23 cellular contexts compared by ENCODE assay signal in genomic region chr5:56449071-56449470, GRCh38.
DNase-seq lines count a peak whose midpoint lies in the region; ATAC-seq and TF ChIP-seq lines count a peak whose summit lies in the region.
"Had no signal": no experiment of that assay in that cellular context is flagged by ENCODE, and none has a peak within 500 bp of the region (broad histone marks: within the 10 kb centered on the region; RNA-seq: fewer than 3 reads in every experiment).

No MANE protein-coding gene starts in this region.

- intact Hi-C loops in Caco-2 (cut with micrococcal nuclease; ENCODE audit: unreplicated experiment) = no loop called here

- H3K27me3 Mint-ChIP-seq in Caco-2 (ENCODE audit: insufficient read depth, unreplicated experiment) = no peaks in the 10 kb centered on the region
- peaks cover 4% of the 10 kb centered on the region for H3K27me3 Mint-ChIP-seq in nephron progenitor cell (ENCODE audit: low read depth, poor library complexity)
- H3K27me3 Mint-ChIP-seq: CD8-positive, alpha-beta memory T cell had no signal

- H3K4me3 Mint-ChIP-seq in Caco-2 (ENCODE audit: unreplicated experiment) (no peak overlapping the region), nephron progenitor cell (no peak overlapping the region)
- H3K4me3 Mint-ChIP-seq: CD14-positive monocyte; CD8-positive, alpha-beta memory T cell had no signal

- H3K27ac ChIP-seq in gastroesophageal sphincter = no peak overlapping the region
- H3K27ac ChIP-seq: A549, GM23248, SK-N-MC had no signal

- H3K4me3 ChIP-seq in Caco-2 (ENCODE audit: low read depth, low read length) (no peak overlapping the region), adipocyte (ENCODE audit: low read length) (no peak overlapping the region), gastroesophageal sphincter (no peak overlapping the region)
- H3K4me3 ChIP-seq: A549, GM23248, SK-N-MC had no signal

- no peak for TF ChIP-seq POLR2A in gastroesophageal sphincter (IDR thresholded peaks at IDR 0.05)

- H3K36me3 Mint-ChIP-seq in Caco-2 (ENCODE audit: insufficient read depth, unreplicated experiment) (peaks cover 6% of the 10 kb centered on the region), nephron progenitor cell (ENCODE audit: low read depth) (no peaks in the 10 kb centered on the region)
- H3K36me3 Mint-ChIP-seq: CD14-positive monocyte; CD8-positive, alpha-beta memory T cell had no signal

- no peak for TF ChIP-seq EP300 in gastroesophageal sphincter (IDR thresholded peaks at IDR 0.05)

- H3K27me3 ChIP-seq in Caco-2 (replicated peaks; ENCODE audit: control insufficient read depth, insufficient read depth, low read length) (no peaks in the 10 kb centered on the region), adipocyte (replicated peaks; ENCODE audit: control insufficient read depth, insufficient read depth, low read length) (no peaks in the 10 kb centered on the region), gastroesophageal sphincter (no peaks in the 10 kb centered on the region)
- H3K27me3 ChIP-seq: BE2C had no signal

- 80 to 90% methylated on average over 2 to 5 of the region's 5 CpGs for WGBS in gastroesophageal sphincter (ENCODE audit: low coverage in 1 of 2), 2 donors

- POLR2A ChIA-PET in Caco-2 (lab: Charles Lee) = no interaction called here

- H3K4me1 ChIP-seq in Caco-2 (peaks cover 65% of the 10 kb centered on the region), adipocyte (ENCODE audit: control insufficient read depth, insufficient read depth, low read length) (peaks cover 8% of the 10 kb centered on the region), gastroesophageal sphincter (no peaks in the 10 kb centered on the region)
- H3K4me1 ChIP-seq: A549 had no signal

- H3K9me3 ChIP-seq in Caco-2 (no peaks in the 10 kb centered on the region), adipocyte (ENCODE audit: control insufficient read depth, low read length) (no peaks in the 10 kb centered on the region), gastroesophageal sphincter (no peaks in the 10 kb centered on the region)
- H3K9me3 ChIP-seq: A549, BE2C had no signal

- H3K9me3 Mint-ChIP-seq in Caco-2 (ENCODE audit: unreplicated experiment) (no peaks in the 10 kb centered on the region), nephron progenitor cell (no peaks in the 10 kb centered on the region)
- H3K9me3 Mint-ChIP-seq: CD8-positive, alpha-beta memory T cell had no signal

- CTCF ChIA-PET in Caco-2 (lab: Charles Lee) = no interaction called here

- H3K4me1 Mint-ChIP-seq in Caco-2 (ENCODE audit: low read depth, unreplicated experiment) (peaks cover 33% of the 10 kb centered on the region), nephron progenitor cell (no peaks in the 10 kb centered on the region)

- no peaks in the 10 kb centered on the region for H3K36me3 ChIP-seq in Caco-2 (ENCODE audit: control insufficient read depth, insufficient read depth, low read length)
- no peaks in the 10 kb centered on the region for H3K36me3 ChIP-seq in adipocyte (ENCODE audit: control insufficient read depth, insufficient read depth, low read length, severe bottlenecking)
- H3K36me3 ChIP-seq in gastroesophageal sphincter = no peaks in the 10 kb centered on the region
- H3K36me3 ChIP-seq: BE2C had no signal

- H3K27ac Mint-ChIP-seq in Caco-2 (ENCODE audit: unreplicated experiment) (peak overlapping the region; percentile 81), nephron progenitor cell (no peak overlapping the region)
- H3K27ac Mint-ChIP-seq: CD8-positive, alpha-beta memory T cell had no signal

- ATAC-seq in gastroesophageal sphincter = no peak
- ATAC-seq: A549 had no signal

- no TSS peak for BruUV-seq in Caco-2 (replicated peaks; lab: Mats Ljungman, UMichigan)

- no peak overlapping the region for H3K9ac ChIP-seq in adipocyte (ENCODE audit: low read length)
- H3K9ac ChIP-seq: GM23248 had no signal

- no peak for TF ChIP-seq CTCF in Caco-2 (IDR thresholded peaks at IDR 0.05; ENCODE audit: insufficient read depth in 1 of 2, low read depth in 1 of 2, low read length in 1 of 2, severe bottlenecking in 1 of 2, unreplicated experiment in 1 of 2)
- no peak for TF ChIP-seq CTCF in gastroesophageal sphincter (IDR thresholded peaks at IDR 0.05)
- TF ChIP-seq CTCF in nephron progenitor cell (IDR thresholded peaks at IDR 0.05) = no peak

- DNase-seq in Caco-2 (no peak), adipocyte (ENCODE audit: low read depth) (peak; percentile 38), fibroblast of gingiva (ENCODE audit: low read depth) (peak; percentile 44), retina (peak; percentile 75), nephron progenitor cell (no peak)
- no peak for DNase-seq in stimulated activated CD4-positive, alpha-beta T cell treated with anti-CD3 and anti-CD28 coated beads, Interleukin-2, amount 100 ng/mL, for 24 hours
- DNase-seq: BE2C; CD8-positive, alpha-beta memory T cell; DMS153; GM23248; H7; KBM-7; MV-4-11; NCI-H1105; NCI-H1436 treated with DMSO at 0.1 percent for 48 hours; NCI-H187 treated with DMSO at 0.1 percent for 48 hours; NCI-H446; NCI-H524 treated with DMSO at 0.1 percent for 48 hours; SHP77 treated with DMSO at 0.1 percent for 48 hours had no signal

Comparison
In these comparisons a context has a peak if more than half of its experiments do, and no peak if none do; other contexts are left out.
1. DNase-seq: peak in adipocyte (single experiment), fibroblast of gingiva (single experiment) and retina (single experiment); none in Caco-2 (0 of 2), nephron progenitor cell (single experiment) and stimulated activated CD4-positive, alpha-beta T cell treated with anti-CD3 and anti-CD28 coated beads, Interleukin-2, amount 100 ng/mL, for 24 hours (0 of 2).